ENCODE assay signal across 18 cellular contexts in the genomic region with DNA sequence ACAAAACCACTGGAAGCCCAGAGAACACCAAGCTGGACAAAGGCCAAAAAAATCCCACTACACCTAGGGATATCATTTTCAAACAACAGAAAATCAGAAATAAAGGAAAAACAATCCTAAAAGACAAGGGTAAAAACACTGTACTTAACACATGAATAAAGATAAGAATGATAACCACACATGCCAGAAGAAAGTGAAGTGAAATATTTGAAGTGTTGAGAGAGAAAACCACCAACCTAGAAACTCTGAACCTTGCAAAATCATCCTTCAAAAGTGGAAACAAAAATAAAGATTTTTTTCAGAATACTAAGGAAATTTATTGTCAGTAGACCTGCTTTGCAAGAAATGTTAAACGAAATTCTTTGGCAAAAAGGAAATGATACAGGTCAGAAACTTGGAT. TPM values are rescaled to one million over a fixed set of nuclear protein-coding genes. Genes with fewer than 3 reads are reported as not detected.
DNase-seq lines count a peak whose midpoint lies in the region; ATAC-seq and TF ChIP-seq lines count a peak whose summit lies in the region.
"Had no signal": no experiment of that assay in that cellular context is flagged by ENCODE, and none has a peak within 500 bp of the region (broad histone marks: within the 10 kb centered on the region; RNA-seq: fewer than 3 reads in every experiment).

No MANE protein-coding gene starts in this region.

- H3K4me3 Mint-ChIP-seq in chondrocyte (ENCODE audit: unreplicated experiment) (no peak overlapping the region), nephron (no peak overlapping the region)

- H3K4me1 Mint-ChIP-seq in chondrocyte (ENCODE audit: low read depth): peaks cover 39% of the 10 kb centered on the region
- H3K4me1 Mint-ChIP-seq in nephron: peaks cover 15% of the 10 kb centered on the region

- DNase-seq in NOMO-1 treated with DMSO at 0.1 percent for 48 hours (lab: John Stamatoyannopoulos, UW; ENCODE audit: unreplicated experiment) (peak; percentile 4), NOMO-1 treated with dmso at 0.1 percent for 144 hours (lab: John Stamatoyannopoulos, UW; ENCODE audit: unreplicated experiment) (no peak), chondrocyte (ENCODE audit: low spot score) (no peak), activated gamma-delta T cell treated with Interleukin-2 at 50 U/mL for 16 hours (no peak), SW480 (ENCODE audit: low spot score) (no peak), right lobe of liver (no peak)
- DNase-seq: 8988T; activated gamma-delta T cell; EL; heart left ventricle; NCI-H2171; stimulated activated naive CD8-positive, alpha-beta T cell treated with anti-CD3 and anti-CD28 coated beads, Interleukin-15, amount 100 ng/mL, for 72 hours; uterus had no signal

- H3K27me3 ChIP-seq in HUES64 (ENCODE audit: insufficient read depth, low read length) (no peaks in the 10 kb centered on the region), right lobe of liver (no peaks in the 10 kb centered on the region)
- H3K27me3 ChIP-seq: heart left ventricle, SJSA1, uterus had no signal

- H3K36me3 ChIP-seq in HUES64 (ENCODE audit: insufficient read depth, low read length) (peaks cover 26% of the 10 kb centered on the region), right lobe of liver (peaks cover 0 to 8% (median 0%) of the 10 kb centered on the region in 4 donors)
- H3K36me3 ChIP-seq: uterus had no signal

- H3K36me3 Mint-ChIP-seq in chondrocyte (ENCODE audit: low read depth) (peaks cover 4% of the 10 kb centered on the region), nephron (ENCODE audit: low read depth) (peaks cover 24% of the 10 kb centered on the region)

- H3K9ac ChIP-seq in HUES64 (ENCODE audit: low read depth, low read length): peak overlapping the region; percentile 26; the same call in 1 of the 2 replicates

- H3K27ac Mint-ChIP-seq in chondrocyte (ENCODE audit: unreplicated experiment) (peak overlapping the region; percentile 38), nephron (peak overlapping the region; percentile 94 to 98 (median 98))

- H3K4me1 ChIP-seq in HUES64 (ENCODE audit: insufficient read depth, low read length) (peaks cover 55% of the 10 kb centered on the region), right lobe of liver (peaks cover 0 to 19% (median 0%) of the 10 kb centered on the region in 4 donors)
- H3K4me1 ChIP-seq: uterus had no signal

- intact Hi-C loops in right lobe of liver (cut with DNase I): no loop called here

- H3K9me3 Mint-ChIP-seq in chondrocyte (ENCODE audit: low read depth) (no peaks in the 10 kb centered on the region), nephron (no peaks in the 10 kb centered on the region)

- H3K27me3 Mint-ChIP-seq in chondrocyte (ENCODE audit: low read depth): no peaks in the 10 kb centered on the region
- no peaks in the 10 kb centered on the region for H3K27me3 Mint-ChIP-seq in nephron (ENCODE audit: low read depth)
- H3K27me3 Mint-ChIP-seq: stimulated activated naive CD8-positive, alpha-beta T cell treated with anti-CD3 and anti-CD28 coated beads, Interleukin-15, amount 100 ng/mL, for 72 hours had no signal

- H3K27ac ChIP-seq in HUES64 (ENCODE audit: low read depth, low read length) (peak overlapping the region; percentile 72; the same call in 1 of the 2 replicates), right lobe of liver (no peak overlapping the region)
- H3K27ac ChIP-seq: heart left ventricle, SJSA1, uterus had no signal

- H3K4me3 ChIP-seq in HUES64 (ENCODE audit: low read length): peak overlapping the region; percentile 17; the same call in 1 of the 2 replicates
- H3K4me3 ChIP-seq in right lobe of liver: no peak overlapping the region
- H3K4me3 ChIP-seq: heart left ventricle, SJSA1, uterus had no signal

- 33% methylated on average over 1 of the region's 1 CpG for whole genome bisulfite sequencing in HUES64
- WGBS in right lobe of liver (ENCODE audit: insufficient coverage, low coverage, low lambda C conversion rate, missing lambda C conversion rate): 47% methylated on average over 1 of the region's 1 CpG

- H3K9me3 ChIP-seq in HUES64 (ENCODE audit: insufficient read depth, low read depth, low read length) (no peaks in the 10 kb centered on the region), right lobe of liver (no peaks in the 10 kb centered on the region)
- H3K9me3 ChIP-seq: heart left ventricle, SJSA1, uterus had no signal

- no peak for ATAC-seq in right lobe of liver
- ATAC-seq: esophagus mucosa; heart left ventricle; left lobe of liver; stimulated activated naive CD8-positive, alpha-beta T cell treated with anti-CD3 and anti-CD28 coated beads, Interleukin-15, amount 100 ng/mL, for 72 hours had no signal

- TF ChIP-seq CTCF in chondrocyte (IDR thresholded peaks at IDR 0.05): no peak
- TF ChIP-seq CTCF in nephron (IDR thresholded peaks at IDR 0.05; ENCODE audit: unreplicated experiment in 3 of 3): no peak
- no peak for TF ChIP-seq CTCF in right lobe of liver (IDR thresholded peaks at IDR 0.05)

- no peak for TF ChIP-seq POLR2A in right lobe of liver (IDR thresholded peaks at IDR 0.05)

RNA-seq across cellular contexts. Expression of a gene that starts 45.1 kb away (rescaled TPM):
- 36.5 TPM for polyA plus RNA-seq in HUES64 (2013, experiment 1 of 2)
- 37.7 TPM for polyA plus RNA-seq in HUES64 (2013, experiment 2 of 2)
- 80.6 to 88.9 TPM (median 85.6 TPM) in 3 replicates for total RNA-seq in chondrocyte
- 10 to 100 TPM; 33.7 to 61.3 (median 51.2) TPM for total RNA-seq in right lobe of liver

RNA-seq across cellular contexts. Expression of a gene that starts 53.8 kb away (rescaled TPM):
- polyA plus RNA-seq in HUES64 (2013, experiment 1 of 2): 2.6 TPM
- 3.6 TPM for polyA plus RNA-seq in HUES64 (2013, experiment 2 of 2)
- 4.7 to 6.4 TPM (median 5.0 TPM) in 3 replicates for total RNA-seq in chondrocyte
- 1 to 10 TPM; 1.4 to 4.0 (median 2.1) TPM for total RNA-seq in right lobe of liver
